ENCODE assay signal across 29 cellular contexts in the genomic region with DNA sequence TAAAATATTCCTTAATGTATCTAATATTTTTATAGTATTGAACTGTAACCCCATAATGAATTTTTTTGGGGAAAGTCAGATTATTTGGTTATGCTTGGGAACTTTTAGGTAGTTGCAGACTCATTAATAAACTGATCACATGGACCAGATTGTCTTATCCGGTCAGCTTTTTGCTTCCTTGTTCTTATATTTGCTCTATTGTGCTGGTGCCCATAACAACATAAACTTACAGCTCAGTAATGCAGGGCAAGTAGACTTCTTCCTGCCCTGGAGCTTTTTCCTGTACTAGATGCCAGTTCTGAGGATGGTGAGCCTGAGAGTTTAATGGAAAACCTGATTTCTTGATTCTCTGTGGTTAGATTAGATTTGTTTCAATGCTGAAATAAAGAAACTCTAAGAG. TPM values are rescaled to one million over a fixed set of nuclear protein-coding genes. Genes with fewer than 3 reads are reported as not detected.
DNase-seq lines count a peak whose midpoint lies in the region; ATAC-seq, FAIRE-seq and TF ChIP-seq lines count a peak whose summit lies in the region.
"Had no signal": no experiment of that assay in that cellular context is flagged by ENCODE, and none has a peak within 500 bp of the region (broad histone marks: within the 10 kb centered on the region; RNA-seq: fewer than 3 reads in every experiment).

No MANE protein-coding gene starts in this region.

- H3K27ac Mint-ChIP-seq in WTC11 = peak overlapping the region; percentile 74
- H3K27ac Mint-ChIP-seq: activated CD8-positive, alpha-beta T cell treated with anti-CD3 and anti-CD28 coated beads for 36 hours; activated naive CD8-positive, alpha-beta T cell; CD4-positive, CD25-positive, alpha-beta regulatory T cell; stimulated activated naive CD8-positive, alpha-beta T cell treated with anti-CD3 and anti-CD28 coated beads, Interleukin-15, Interleukin-2, amounts not matched to agents 100 ng/mL and 50 ng/mL, for 24 hours had no signal

- no peak overlapping the region for H3K4me3 Mint-ChIP-seq in WTC11
- H3K4me3 Mint-ChIP-seq: activated CD8-positive, alpha-beta T cell treated with anti-CD3 and anti-CD28 coated beads for 36 hours; activated naive CD8-positive, alpha-beta T cell; CD4-positive, CD25-positive, alpha-beta regulatory T cell; central memory CD8-positive, alpha-beta T cell; stimulated activated naive CD8-positive, alpha-beta T cell treated with anti-CD3 and anti-CD28 coated beads, Interleukin-15, Interleukin-2, amounts not matched to agents 100 ng/mL and 50 ng/mL, for 24 hours had no signal

- POLR2A ChIA-PET in WTC11 (lab: Charles Lee) = interaction anchor here (0.7 kb wide), 1 partner anchor 174 kb away, joined by 5 read pairs; no protein-coding TSS in a partner anchor

- no peaks in the 10 kb centered on the region for H3K27me3 ChIP-seq in pancreas
- H3K27me3 ChIP-seq: heart left ventricle, SJCRH30, vagina had no signal

- H3K36me3 ChIP-seq in pancreas = no peaks in the 10 kb centered on the region
- H3K36me3 ChIP-seq: heart left ventricle, SJCRH30, thoracic aorta, vagina had no signal

- no peak overlapping the region for H3K4me3 ChIP-seq in pancreas
- H3K4me3 ChIP-seq: GM23248, heart left ventricle, SJCRH30, thoracic aorta, vagina had no signal

- peaks cover 12% of the 10 kb centered on the region; the same call in 1 of the 2 replicates for H3K4me1 Mint-ChIP-seq in WTC11

- peaks cover 8% of the 10 kb centered on the region for H3K9me3 Mint-ChIP-seq in WTC11
- H3K9me3 Mint-ChIP-seq: central memory CD8-positive, alpha-beta T cell; stimulated activated naive CD8-positive, alpha-beta T cell treated with anti-CD3 and anti-CD28 coated beads, Interleukin-15, Interleukin-2, amounts not matched to agents 100 ng/mL and 50 ng/mL, for 24 hours had no signal

- ATAC-seq in WTC11 (no peak), pancreas (peak; percentile 64 to 89 (median 85)), GM18511 (IDR thresholded peaks at IDR 0.05; ENCODE audit: unreplicated experiment) (no peak), HG03280 (IDR thresholded peaks at IDR 0.05; ENCODE audit: unreplicated experiment) (no peak), GM18502 (IDR thresholded peaks at IDR 0.05; ENCODE audit: poor library complexity, unreplicated experiment) (no peak)
- ATAC-seq: activated CD8-positive, alpha-beta T cell treated with anti-CD3 and anti-CD28 coated beads for 36 hours; heart left ventricle; Panc1 had no signal

- H3K36me3 Mint-ChIP-seq in WTC11 = peaks cover 9% of the 10 kb centered on the region

- intact Hi-C loops in pancreas (cut with DNase I) = no loop called here

- CTCF ChIA-PET in WTC11 (lab: Charles Lee) = no interaction called here

- H3K27ac ChIP-seq in pancreas = no peak overlapping the region
- H3K27ac ChIP-seq: epithelial cell of prostate, GM23248, heart left ventricle, SJCRH30, thoracic aorta, vagina had no signal

- H3K4me1 ChIP-seq in pancreas = peaks cover 8 to 26% (median 16%) of the 10 kb centered on the region in 3 donors
- H3K4me1 ChIP-seq: SJCRH30 had no signal

- no peaks in the 10 kb centered on the region for H3K9me3 ChIP-seq in pancreas
- H3K9me3 ChIP-seq: heart left ventricle, SJCRH30, thoracic aorta, vagina had no signal

- no peaks in the 10 kb centered on the region for H3K27me3 Mint-ChIP-seq in WTC11 (ENCODE audit: low read depth)
- H3K27me3 Mint-ChIP-seq: activated CD8-positive, alpha-beta T cell treated with anti-CD3 and anti-CD28 coated beads for 36 hours; activated naive CD8-positive, alpha-beta T cell; CD4-positive, CD25-positive, alpha-beta regulatory T cell; central memory CD8-positive, alpha-beta T cell; stimulated activated naive CD8-positive, alpha-beta T cell treated with anti-CD3 and anti-CD28 coated beads, Interleukin-15, Interleukin-2, amounts not matched to agents 100 ng/mL and 50 ng/mL, for 24 hours had no signal

- no peak for TF ChIP-seq CTCF in WTC11 (IDR thresholded peaks at IDR 0.05)
- TF ChIP-seq CTCF in pancreas (IDR thresholded peaks at IDR 0.05) = no peak

- no peak for FAIRE-seq in pancreas (lab: Jason Lieb, UNC)
- FAIRE-seq: GM12892 had no signal

- WGBS in pancreas, 2 donors = 3 to 10% methylated on average over 1 of the region's 1 CpG

- DNase-seq in HT-29 (ENCODE audit: low spot score) = peak; percentile 4
- no peak for DNase-seq in WTC11 (ENCODE audit: low spot score)
- peak; percentile 80 for DNase-seq in foreskin melanocyte
- no peak for DNase-seq in pancreas
- DNase-seq in HPDE6-E6E7 (ENCODE audit: extremely low spot score) = no peak
- DNase-seq: activated CD8-positive, alpha-beta T cell treated with anti-CD3 and anti-CD28 coated beads for 36 hours; activated effector memory CD4-positive, alpha-beta T cell treated with Interleukin-2 at 50 U/mL for 16 hours; aorta; CD4-positive, CD25-positive, alpha-beta regulatory T cell; DMS 273 treated with DMSO at 0.1 percent for 48 hours; GM23248; heart left ventricle; IMR-90; mesendoderm; NCI-H1092 treated with DMSO at 0.1 percent for 48 hours; NCI-H1930; NCI-H524 treated with DMSO at 0.1 percent for 48 hours; SJCRH30 had no signal

TF ChIP-seq in WTC11, 78 proteins besides CTCF, POLR2A, EP300 and RAD21:
- TF ChIP-seq ZNF317 (CRISPR knock-in tag; IDR thresholded peaks at IDR 0.05; ENCODE audit: borderline replicate concordance, low read depth) (no peak), SMAD4 (CRISPR knock-in tag; IDR thresholded peaks at IDR 0.05) (no peak), TCF7 (CRISPR knock-in tag; IDR thresholded peaks at IDR 0.05; ENCODE audit: low read depth) (no peak), JUN (CRISPR knock-in tag; IDR thresholded peaks at IDR 0.05) (no peak), HMGA2 (CRISPR knock-in tag; IDR thresholded peaks at IDR 0.05) (no peak), RORB (CRISPR knock-in tag; IDR thresholded peaks at IDR 0.05) (no peak), ZNF263 (CRISPR knock-in tag; IDR thresholded peaks at IDR 0.05; ENCODE audit: low read depth) (no peak)
- TF ChIP-seq, protein P1, sequence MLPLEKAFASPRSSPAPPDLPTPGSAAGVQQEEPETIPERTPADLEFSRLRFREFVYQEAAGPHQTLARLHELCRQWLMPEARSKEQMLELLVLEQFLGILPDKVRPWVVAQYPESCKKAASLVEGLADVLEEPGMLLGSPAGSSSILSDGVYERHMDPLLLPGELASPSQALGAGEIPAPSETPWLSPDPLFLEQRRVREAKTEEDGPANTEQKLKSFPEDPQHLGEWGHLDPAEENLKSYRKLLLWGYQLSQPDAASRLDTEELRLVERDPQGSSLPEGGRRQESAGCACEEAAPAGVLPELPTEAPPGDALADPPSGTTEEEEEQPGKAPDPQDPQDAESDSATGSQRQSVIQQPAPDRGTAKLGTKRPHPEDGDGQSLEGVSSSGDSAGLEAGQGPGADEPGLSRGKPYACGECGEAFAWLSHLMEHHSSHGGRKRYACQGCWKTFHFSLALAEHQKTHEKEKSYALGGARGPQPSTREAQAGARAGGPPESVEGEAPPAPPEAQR (CRISPR knock-in tag; IDR thresholded peaks at IDR 0.05) = no peak
- TF ChIP-seq, protein P2, sequence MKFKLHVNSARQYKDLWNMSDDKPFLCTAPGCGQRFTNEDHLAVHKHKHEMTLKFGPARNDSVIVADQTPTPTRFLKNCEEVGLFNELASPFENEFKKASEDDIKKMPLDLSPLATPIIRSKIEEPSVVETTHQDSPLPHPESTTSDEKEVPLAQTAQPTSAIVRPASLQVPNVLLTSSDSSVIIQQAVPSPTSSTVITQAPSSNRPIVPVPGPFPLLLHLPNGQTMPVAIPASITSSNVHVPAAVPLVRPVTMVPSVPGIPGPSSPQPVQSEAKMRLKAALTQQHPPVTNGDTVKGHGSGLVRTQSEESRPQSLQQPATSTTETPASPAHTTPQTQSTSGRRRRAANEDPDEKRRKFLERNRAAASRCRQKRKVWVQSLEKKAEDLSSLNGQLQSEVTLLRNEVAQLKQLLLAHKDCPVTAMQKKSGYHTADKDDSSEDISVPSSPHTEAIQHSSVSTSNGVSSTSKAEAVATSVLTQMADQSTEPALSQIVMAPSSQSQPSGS (CRISPR knock-in tag; IDR thresholded peaks at IDR 0.05; ENCODE audit: borderline replicate concordance, low read depth) = no peak
- TF ChIP-seq, protein P3, sequence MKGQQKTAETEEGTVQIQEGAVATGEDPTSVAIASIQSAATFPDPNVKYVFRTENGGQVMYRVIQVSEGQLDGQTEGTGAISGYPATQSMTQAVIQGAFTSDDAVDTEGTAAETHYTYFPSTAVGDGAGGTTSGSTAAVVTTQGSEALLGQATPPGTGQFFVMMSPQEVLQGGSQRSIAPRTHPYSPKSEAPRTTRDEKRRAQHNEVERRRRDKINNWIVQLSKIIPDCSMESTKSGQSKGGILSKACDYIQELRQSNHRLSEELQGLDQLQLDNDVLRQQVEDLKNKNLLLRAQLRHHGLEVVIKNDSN (CRISPR knock-in tag; IDR thresholded peaks at IDR 0.05) = no peak
- TF ChIP-seq, protein P4, sequence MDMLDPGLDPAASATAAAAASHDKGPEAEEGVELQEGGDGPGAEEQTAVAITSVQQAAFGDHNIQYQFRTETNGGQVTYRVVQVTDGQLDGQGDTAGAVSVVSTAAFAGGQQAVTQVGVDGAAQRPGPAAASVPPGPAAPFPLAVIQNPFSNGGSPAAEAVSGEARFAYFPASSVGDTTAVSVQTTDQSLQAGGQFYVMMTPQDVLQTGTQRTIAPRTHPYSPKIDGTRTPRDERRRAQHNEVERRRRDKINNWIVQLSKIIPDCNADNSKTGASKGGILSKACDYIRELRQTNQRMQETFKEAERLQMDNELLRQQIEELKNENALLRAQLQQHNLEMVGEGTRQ (CRISPR knock-in tag; IDR thresholded peaks at IDR 0.05) = no peak

RNA-seq across cellular contexts. Expression of gene MTMR3, which starts 53.2 kb away (rescaled TPM):
- total RNA-seq in HT-29 (2014; rRNA removed; shearing (Covaris generic)) = 10.2 and 13.0 TPM in 2 replicates
- total RNA-seq in WTC11 (2021) (17.0 to 19.5 TPM (median 19.2 TPM) in 3 replicates), pancreas (10 to 100 TPM; 15.5 to 32.5 (median 21.0) TPM)
- 10 to 100 TPM; 16.9 to 19.7 TPM for polyA plus RNA-seq in pancreas

Comparison
In these comparisons a context has a peak if more than half of its experiments do, and no peak if none do; other contexts are left out.
1. DNase-seq: peak in HT-29 (single experiment) and foreskin melanocyte (single experiment); none in WTC11 (single experiment), pancreas (0 of 6) and HPDE6-E6E7 (single experiment).
2. ATAC-seq: peak in pancreas (4 of 4); none in WTC11 (single experiment), GM18511 (single experiment), HG03280 (single experiment) and GM18502 (single experiment).